Comparison of ENCODE assay signal across 12 cellular contexts in genomic region chr17:79947351-79948031, GRCh38.
DNase-seq lines count a peak whose midpoint lies in the region; ATAC-seq and TF ChIP-seq lines count a peak whose summit lies in the region.
"Had no signal": no experiment of that assay in that cellular context is flagged by ENCODE, and none has a peak within 500 bp of the region (broad histone marks: within the 10 kb centered on the region; RNA-seq: fewer than 3 reads in every experiment).

No MANE protein-coding gene starts in this region.

- TF ChIP-seq CTCF in spleen (IDR thresholded peaks at IDR 0.05 in 8 of 11, conservative IDR thresholded peaks at IDR 0.05 in 3 of 11) = no peak

- H3K4me1 ChIP-seq in spleen = peaks cover 6 to 26% (median 20%) of the 10 kb centered on the region in 6 donors
- H3K4me1 ChIP-seq in mesenchymal stem cell (ENCODE audit: control insufficient read depth, insufficient read depth, low read depth, low read length) = peaks cover 16% of the 10 kb centered on the region

- no peak overlapping the region for H3K9ac ChIP-seq in mesenchymal stem cell (ENCODE audit: low read length)

- no peak overlapping the region for H2BK5ac ChIP-seq in mesenchymal stem cell (ENCODE audit: low read depth, low read length, poor library complexity, severe bottlenecking)

- H4K8ac ChIP-seq in mesenchymal stem cell (ENCODE audit: low read length) = no peak overlapping the region

- H3K18ac ChIP-seq in mesenchymal stem cell (ENCODE audit: low read depth in 1 of 2, low read length in 2 of 2) = no peak overlapping the region

- H2BK120ac ChIP-seq in mesenchymal stem cell (ENCODE audit: low read depth, low read length) = no peak overlapping the region

- no peak overlapping the region for H2AFZ ChIP-seq in mesenchymal stem cell (ENCODE audit: low read depth, low read length)

- no peak overlapping the region for H3K23ac ChIP-seq in mesenchymal stem cell (ENCODE audit: low read length in 2 of 2)

- no peak overlapping the region for H2AK5ac ChIP-seq in mesenchymal stem cell (ENCODE audit: low read length, severe bottlenecking)

- H2BK15ac ChIP-seq in mesenchymal stem cell (ENCODE audit: low read depth, poor library complexity, severe bottlenecking) = no peak overlapping the region

- H2BK12ac ChIP-seq in mesenchymal stem cell (ENCODE audit: low read length in 2 of 2) = no peak overlapping the region

- no peak overlapping the region for H4K91ac ChIP-seq in mesenchymal stem cell (ENCODE audit: low read length)

- no peak overlapping the region for H3K4me2 ChIP-seq in mesenchymal stem cell (ENCODE audit: low read length, poor library complexity, severe bottlenecking)

- H3K4ac ChIP-seq in mesenchymal stem cell (ENCODE audit: low read depth in 1 of 2, low read length in 2 of 2) = no peak overlapping the region

- H3K27ac ChIP-seq in spleen = no peak overlapping the region
- no peak overlapping the region for H3K27ac ChIP-seq in mesenchymal stem cell (ENCODE audit: low read length, poor library complexity, severe bottlenecking)
- H3K27ac ChIP-seq: uterus had no signal

- H3K4me3 ChIP-seq in spleen (no peak overlapping the region), mesenchymal stem cell (ENCODE audit: insufficient read depth in 1 of 2, low read depth in 1 of 2, low read length in 2 of 2) (no peak overlapping the region)
- H3K4me3 ChIP-seq: uterus had no signal

- ATAC-seq in GM18520 (IDR thresholded peaks at IDR 0.05; ENCODE audit: unreplicated experiment) = no peak
- ATAC-seq in HG02885 (IDR thresholded peaks at IDR 0.05; ENCODE audit: poor library complexity, unreplicated experiment) = no peak
- ATAC-seq: Panc1 had no signal

- intact Hi-C loops in spleen (cut with DNase I; ENCODE audit: low total_unique reads) = no loop called here

- peak; percentile 58 for DNase-seq in activated effector memory CD4-positive, alpha-beta T cell treated with anti-CD3 and anti-CD28 coated beads, Interleukin-2, amount 50 U/mL, for 16 hours
- no peak for DNase-seq in activated effector memory CD4-positive, alpha-beta T cell treated with Interleukin-2 at 50 U/mL for 16 hours
- peak; percentile 94 for DNase-seq in amniotic epithelial cell (ENCODE audit: low read depth)
- peak; percentile 2 for DNase-seq in iPS-NIHi7 (ENCODE audit: extremely low spot score)
- DNase-seq in spleen = peak; percentile 66
- DNase-seq in mesenchymal stem cell = no peak
- DNase-seq: activated naive CD4-positive, alpha-beta T cell; NCI-H226 had no signal

- H3K27me3 ChIP-seq in spleen (replicated peaks in 1 of 7) (no peaks in the 10 kb centered on the region), mesenchymal stem cell (ENCODE audit: control insufficient read depth in 1 of 2, insufficient read depth in 1 of 2, low read length in 2 of 2) (no peaks in the 10 kb centered on the region)
- H3K27me3 ChIP-seq: uterus had no signal

- H3K14ac ChIP-seq in mesenchymal stem cell (ENCODE audit: low read length in 2 of 2) = no peak overlapping the region

- no peaks in the 10 kb centered on the region for H3K9me3 ChIP-seq in spleen
- H3K9me3 ChIP-seq in mesenchymal stem cell (ENCODE audit: control insufficient read depth, low read length) = no peaks in the 10 kb centered on the region
- H3K9me3 ChIP-seq: uterus had no signal

- no peak for TF ChIP-seq POLR2A in spleen (IDR thresholded peaks at IDR 0.05)

- H3K36me3 ChIP-seq in spleen = peaks cover 0 to 79% (median 7%) of the 10 kb centered on the region in 6 donors
- peaks cover 68 to 80% of the 10 kb centered on the region in 2 experiments for H3K36me3 ChIP-seq in mesenchymal stem cell (ENCODE audit: control insufficient read depth in 1 of 2, insufficient read depth in 2 of 2, low read depth in 1 of 2, low read length in 2 of 2)
- H3K36me3 ChIP-seq: uterus had no signal

- WGBS in spleen, 5 donors = 90 to 97% (median 94%) methylated on average over 16 to 31 of the region's 31 CpGs
- 96% methylated on average over 31 of the region's 31 CpGs for WGBS in mesenchymal stem cell

- H3K79me1 ChIP-seq in mesenchymal stem cell (replicated peaks; ENCODE audit: low read length, poor library complexity, severe bottlenecking) = no peaks in the 10 kb centered on the region

Comparison
In these comparisons a context has a peak if more than half of its experiments do, and no peak if none do; other contexts are left out.
1. DNase-seq: peak in activated effector memory CD4-positive, alpha-beta T cell treated with anti-CD3 and anti-CD28 coated beads, Interleukin-2, amount 50 U/mL, for 16 hours (single experiment), amniotic epithelial cell (single experiment), iPS-NIHi7 (single experiment) and spleen (single experiment); none in activated effector memory CD4-positive, alpha-beta T cell treated with Interleukin-2 at 50 U/mL for 16 hours (single experiment) and mesenchymal stem cell (single experiment).